21 cellular contexts compared by ENCODE assay signal in genomic region chr6:131813991-131814390, GRCh38. TPM values are rescaled to one million over a fixed set of nuclear protein-coding genes. Genes with fewer than 3 reads are reported as not detected.
DNase-seq lines count a peak whose midpoint lies in the region; ATAC-seq, FAIRE-seq and TF ChIP-seq lines count a peak whose summit lies in the region.
"Had no signal": no experiment of that assay in that cellular context is flagged by ENCODE, and none has a peak within 500 bp of the region (broad histone marks: within the 10 kb centered on the region; RNA-seq: fewer than 3 reads in every experiment).

No MANE protein-coding gene starts in this region.

- H2BK15ac ChIP-seq in mesenchymal stem cell (ENCODE audit: low read depth, poor library complexity, severe bottlenecking): no peak overlapping the region

- WGBS in trophoblast cell (ENCODE audit: extremely low coverage, insufficient coverage, insufficient read length): no CpG with 5 or more reads among the region's 3 CpGs
- 81 to 87% methylated on average over 3 of the region's 3 CpGs for WGBS in heart right ventricle, 2 donors
- WGBS in mesenchymal stem cell: 98% methylated on average over 3 of the region's 3 CpGs

- H2BK12ac ChIP-seq in trophoblast cell (ENCODE audit: low read length) (no peak overlapping the region), mesenchymal stem cell (ENCODE audit: low read length in 2 of 2) (no peak overlapping the region)

- intact Hi-C loops in heart right ventricle (cut with DNase I): no loop called here

- no peak overlapping the region for H3K4me3 ChIP-seq in trophoblast cell (ENCODE audit: low read depth, low read length)
- H3K4me3 ChIP-seq in heart right ventricle: no peak overlapping the region
- H3K4me3 ChIP-seq in mesenchymal stem cell (ENCODE audit: insufficient read depth in 1 of 2, low read depth in 1 of 2, low read length in 2 of 2): no peak overlapping the region
- H3K4me3 ChIP-seq: BLaER1 treated with 17β-estradiol and CSF1 and Interleukin-3, amounts not matched to agents 10 nM and 100 nM; GM12878; HAP-1 had no signal

- H3K27ac ChIP-seq in trophoblast cell (ENCODE audit: low read depth, low read length) (no peak overlapping the region), heart right ventricle (no peak overlapping the region), mesenchymal stem cell (ENCODE audit: low read length, poor library complexity, severe bottlenecking) (no peak overlapping the region)
- H3K27ac ChIP-seq: BLaER1 treated with 17β-estradiol and CSF1 and Interleukin-3, amounts not matched to agents 10 nM and 100 nM had no signal

- no peak overlapping the region for H3K9ac ChIP-seq in trophoblast cell (ENCODE audit: low read length)
- H3K9ac ChIP-seq in mesenchymal stem cell (ENCODE audit: low read length): no peak overlapping the region
- H3K9ac ChIP-seq: BLaER1 treated with 17β-estradiol and CSF1 and Interleukin-3, amounts not matched to agents 10 nM and 100 nM had no signal

- H4K8ac ChIP-seq in trophoblast cell (ENCODE audit: low read depth, low read length) (no peak overlapping the region), mesenchymal stem cell (ENCODE audit: low read length) (no peak overlapping the region)

- H2AFZ ChIP-seq in trophoblast cell (ENCODE audit: insufficient read depth, low read length, poor library complexity) (no peak overlapping the region), mesenchymal stem cell (ENCODE audit: low read depth, low read length) (no peak overlapping the region)

- ATAC-seq in heart right ventricle: no peak
- ATAC-seq: GM12878 had no signal

- H3K27me3 ChIP-seq in trophoblast cell (ENCODE audit: insufficient read depth, low read length) (no peaks in the 10 kb centered on the region), heart right ventricle (peaks cover 0 to 9% (median 0%) of the 10 kb centered on the region in 7 donors), mesenchymal stem cell (ENCODE audit: control insufficient read depth in 1 of 2, insufficient read depth in 1 of 2, low read length in 2 of 2) (no peaks in the 10 kb centered on the region)

- H3K4me2 ChIP-seq in trophoblast cell (ENCODE audit: low read length) (no peak overlapping the region), mesenchymal stem cell (ENCODE audit: low read length, poor library complexity, severe bottlenecking) (no peak overlapping the region)
- H3K4me2 ChIP-seq: BLaER1 treated with 17β-estradiol and CSF1 and Interleukin-3, amounts not matched to agents 10 nM and 100 nM had no signal

- H3K9me3 ChIP-seq in trophoblast cell (ENCODE audit: insufficient read depth, low read depth, low read length): no peaks in the 10 kb centered on the region
- no peaks in the 10 kb centered on the region for H3K9me3 ChIP-seq in heart right ventricle
- no peaks in the 10 kb centered on the region for H3K9me3 ChIP-seq in mesenchymal stem cell (ENCODE audit: control insufficient read depth, low read length)
- H3K9me3 ChIP-seq: BLaER1 treated with 17β-estradiol and CSF1 and Interleukin-3, amounts not matched to agents 10 nM and 100 nM; HAP-1 had no signal

- H2BK120ac ChIP-seq in trophoblast cell (ENCODE audit: insufficient read depth, low read length, poor library complexity): no peak overlapping the region
- no peak overlapping the region for H2BK120ac ChIP-seq in mesenchymal stem cell (ENCODE audit: low read depth, low read length)

- H3K23ac ChIP-seq in trophoblast cell (ENCODE audit: low read length) (no peak overlapping the region), mesenchymal stem cell (ENCODE audit: low read length in 2 of 2) (no peak overlapping the region)

- H3K79me1 ChIP-seq in trophoblast cell (ENCODE audit: low read length) (no peaks in the 10 kb centered on the region), mesenchymal stem cell (replicated peaks; ENCODE audit: low read length, poor library complexity, severe bottlenecking) (peaks cover 7% of the 10 kb centered on the region)

- H2BK5ac ChIP-seq in trophoblast cell (ENCODE audit: low read depth, low read length, poor library complexity) (no peak overlapping the region), mesenchymal stem cell (ENCODE audit: low read depth, low read length, poor library complexity, severe bottlenecking) (no peak overlapping the region)

- peak; percentile 72 for DNase-seq in H4 (ENCODE audit: low spot score)
- DNase-seq in RCC 7860 (ENCODE audit: low spot score): no peak
- DNase-seq in fibroblast of peridontal ligament (ENCODE audit: extremely low read depth): peak; percentile 29
- DNase-seq in trophoblast cell: peak; percentile 51 to 83
- no peak for DNase-seq in heart right ventricle
- DNase-seq in mesenchymal stem cell: no peak
- DNase-seq in mucosa of gallbladder (ENCODE audit: low spot score): no peak
- DNase-seq: 8988T; CD8-positive, alpha-beta memory T cell; COR-L47; DMS 273 treated with DMSO at 0.1 percent for 48 hours; DMS53; DND-41; EL; IMR-90 had no signal

- no peak for TF ChIP-seq CTCF in heart right ventricle (IDR thresholded peaks at IDR 0.05)

- H3K18ac ChIP-seq in trophoblast cell (ENCODE audit: low read length): no peak overlapping the region
- peak overlapping the region in 1 of 2 experiments; percentile 52 for H3K18ac ChIP-seq in mesenchymal stem cell (ENCODE audit: low read depth in 1 of 2, low read length in 2 of 2)

- H3K4ac ChIP-seq in trophoblast cell (ENCODE audit: low read depth, low read length) (no peak overlapping the region), mesenchymal stem cell (ENCODE audit: low read depth in 1 of 2, low read length in 2 of 2) (no peak overlapping the region)

- H2AK5ac ChIP-seq in trophoblast cell (ENCODE audit: low read length): no peak overlapping the region
- H2AK5ac ChIP-seq in mesenchymal stem cell (ENCODE audit: low read length, severe bottlenecking): no peak overlapping the region

- H3K36me3 ChIP-seq in trophoblast cell (ENCODE audit: control insufficient read depth in 1 of 2, insufficient read depth in 2 of 2, low read length in 2 of 2) (no peaks in the 10 kb centered on the region), heart right ventricle (no peaks in the 10 kb centered on the region), mesenchymal stem cell (ENCODE audit: control insufficient read depth in 1 of 2, insufficient read depth in 2 of 2, low read depth in 1 of 2, low read length in 2 of 2) (no peaks in the 10 kb centered on the region)
- H3K36me3 ChIP-seq: BLaER1 treated with 17β-estradiol and CSF1 and Interleukin-3, amounts not matched to agents 10 nM and 100 nM; HAP-1 had no signal

- no peaks in the 10 kb centered on the region for H3K4me1 ChIP-seq in trophoblast cell (ENCODE audit: control insufficient read depth in 1 of 2, insufficient read depth in 2 of 2, low read length in 2 of 2)
- H3K4me1 ChIP-seq in heart right ventricle: peaks cover 0 to 2% (median 0%) of the 10 kb centered on the region in 9 donors
- no peaks in the 10 kb centered on the region for H3K4me1 ChIP-seq in mesenchymal stem cell (ENCODE audit: control insufficient read depth, insufficient read depth, low read depth, low read length)

- H3K14ac ChIP-seq in trophoblast cell (ENCODE audit: low read length): no peak overlapping the region
- H3K14ac ChIP-seq in mesenchymal stem cell (ENCODE audit: low read length in 2 of 2): no peak overlapping the region

- H4K12ac ChIP-seq in trophoblast cell (ENCODE audit: low read depth, low read length): no peak overlapping the region

- H4K91ac ChIP-seq in trophoblast cell (ENCODE audit: low read depth, low read length) (no peak overlapping the region), mesenchymal stem cell (ENCODE audit: low read length) (no peak overlapping the region)

- FAIRE-seq in RCC 7860 (lab: Jason Lieb, UNC): peak; percentile 10
- FAIRE-seq: GM12878, GM19239, H1 had no signal

- no peaks in the 10 kb centered on the region for H3K79me2 ChIP-seq in trophoblast cell (ENCODE audit: control insufficient read depth, insufficient read depth, low read length, poor library complexity)

RNA-seq across cellular contexts. Expression of gene ENPP1, which starts 6.2 kb away (rescaled TPM):
- total RNA-seq in H4 (2014; rRNA removed; shearing (Covaris generic)): 32.2 and 39.5 TPM in 2 replicates
- polyA plus RNA-seq in trophoblast cell (2013): 8.5 and 9.0 TPM in 2 replicates
- 1 to 10 TPM; 1.1 to 3.2 (median 2.1) TPM for total RNA-seq in heart right ventricle
- 1 to 10 TPM in 1 of 2 donors, under 1 TPM in 1; 0.45 to 2.3 TPM for polyA plus RNA-seq in heart right ventricle
- 2.5 TPM for polyA plus RNA-seq in mesenchymal stem cell (2013, experiment 1 of 2)
- polyA plus RNA-seq in mesenchymal stem cell (2013, experiment 2 of 2): 2.6 TPM
- total RNA-seq in mucosa of gallbladder: 4.5 TPM
- total RNA-seq: G401 had no signal

Comparison
In these comparisons a context has a peak if more than half of its experiments do, and no peak if none do; other contexts are left out.
1. DNase-seq: peak in H4 (single experiment), fibroblast of peridontal ligament (single experiment) and trophoblast cell (2 of 2); none in RCC 7860 (single experiment), heart right ventricle (0 of 2), mesenchymal stem cell (single experiment) and mucosa of gallbladder (single experiment).